ENCODE assay signal across 18 cellular contexts in the genomic region with DNA sequence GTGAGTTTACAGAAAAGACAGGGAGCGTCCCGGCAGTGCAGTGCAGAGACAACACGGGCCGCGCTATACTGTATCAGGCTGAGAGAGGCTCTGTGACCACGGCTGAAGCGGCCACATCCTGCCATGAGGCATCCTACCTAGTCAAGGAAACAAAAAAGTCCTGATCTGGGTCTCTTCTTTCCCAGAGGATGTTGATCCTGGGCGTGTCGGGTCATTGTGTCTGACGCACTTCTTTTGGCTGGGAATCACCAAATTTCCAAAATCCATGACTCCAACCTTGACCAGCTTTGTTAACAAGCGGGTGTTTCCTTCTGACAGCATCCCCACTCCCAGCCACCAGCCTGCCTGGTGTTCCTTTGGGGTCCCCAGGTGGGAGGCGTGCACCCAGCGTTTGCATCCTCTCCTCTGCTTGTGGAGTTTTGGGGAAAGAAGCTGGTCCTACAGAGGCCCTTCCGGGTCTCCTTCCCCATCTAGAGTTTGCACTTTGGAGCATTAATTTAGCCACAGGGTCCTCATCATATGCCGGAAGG.
A peak's percentile ranks its signal among the peaks of the same experiment; 100 is the strongest.
DNase-seq lines count a peak whose midpoint lies in the region; ATAC-seq, FAIRE-seq and TF ChIP-seq lines count a peak whose summit lies in the region.
"Had no signal": no experiment of that assay in that cellular context is flagged by ENCODE, and none has a peak within 500 bp of the region (broad histone marks: within the 10 kb centered on the region; RNA-seq: fewer than 3 reads in every experiment).

No MANE protein-coding gene starts in this region.

- H3K27me3 ChIP-seq in thoracic aorta (replicated peaks; ENCODE audit: insufficient read depth): no peaks in the 10 kb centered on the region
- no peaks in the 10 kb centered on the region for H3K27me3 ChIP-seq in suprapubic skin
- H3K27me3 ChIP-seq: ascending aorta, neutrophil had no signal

- no peak for TF ChIP-seq CTCF in thoracic aorta (IDR thresholded peaks at IDR 0.05)
- TF ChIP-seq CTCF in suprapubic skin (IDR thresholded peaks at IDR 0.05): no peak

- 87% methylated on average over 15 of the region's 15 CpGs for WGBS in suprapubic skin

- no peak for TF ChIP-seq EP300 in suprapubic skin (IDR thresholded peaks at IDR 0.05)

- no peaks in the 10 kb centered on the region for H3K9me3 ChIP-seq in thoracic aorta
- H3K9me3 ChIP-seq in suprapubic skin: no peaks in the 10 kb centered on the region
- H3K9me3 ChIP-seq: ascending aorta, neutrophil had no signal

- FAIRE-seq in RCC 7860 (lab: Jason Lieb, UNC): peak; percentile 12
- FAIRE-seq: GM19239 had no signal

- H3K27ac ChIP-seq in thoracic aorta (peak overlapping the region in 1 of 2 donors; percentile 34), suprapubic skin (no peak overlapping the region)
- H3K27ac ChIP-seq: HL-60, KMS-11, neutrophil, RWPE1 had no signal

- no peak for TF ChIP-seq POLR2A in suprapubic skin (IDR thresholded peaks at IDR 0.05)

- peak; percentile 70 for DNase-seq in RCC 7860 (ENCODE audit: low spot score)
- DNase-seq in dermis microvascular lymphatic vessel endothelial cell (ENCODE audit: low read depth in 2 of 2): peak; percentile 60 to 63
- DNase-seq in lung microvascular endothelial cell (ENCODE audit: low read depth in 2 of 2): peak; percentile 66 to 74
- DNase-seq in thoracic aorta (ENCODE audit: low spot score): no peak
- no peak for DNase-seq in suprapubic skin (ENCODE audit: low spot score in 2 of 2)
- no peak for DNase-seq in GM19240 (ENCODE audit: insufficient read length, low spot score)
- DNase-seq: activated CD4-positive, CD25-positive, alpha-beta regulatory T cell; activated gamma-delta T cell; DMS 273 treated with DMSO at 0.1 percent for 48 hours; stimulated activated naive B cell treated with anti-CD40 and anti-IgM and Interleukin-4, amounts not matched to agents 10 μg/mL and 1 μg/mL and 100 μg/mL, for 72 hours had no signal

- peaks cover 3 to 18% of the 10 kb centered on the region in 2 donors for H3K4me1 ChIP-seq in thoracic aorta (ENCODE audit: control insufficient read depth in 1 of 2, low read depth in 2 of 2)
- H3K4me1 ChIP-seq in suprapubic skin: no peaks in the 10 kb centered on the region
- H3K4me1 ChIP-seq: ascending aorta had no signal

- no peaks in the 10 kb centered on the region for H3K36me3 ChIP-seq in thoracic aorta
- no peaks in the 10 kb centered on the region for H3K36me3 ChIP-seq in suprapubic skin
- H3K36me3 ChIP-seq: ascending aorta, neutrophil had no signal

- H3K4me3 ChIP-seq in thoracic aorta (peak overlapping the region; percentile 35), suprapubic skin (no peak overlapping the region)

- ATAC-seq in thoracic aorta (ENCODE audit: insufficient number of reproducible peaks, low FRiP score, low read depth): no peak
- no peak for ATAC-seq in HG03354 (IDR thresholded peaks at IDR 0.05; ENCODE audit: poor library complexity, severe bottlenecking, unreplicated experiment)
- ATAC-seq in GM21717 (IDR thresholded peaks at IDR 0.05; ENCODE audit: unreplicated experiment): no peak
- ATAC-seq: stimulated activated naive B cell treated with anti-CD40 and anti-IgM and Interleukin-4, amounts not matched to agents 10 μg/mL and 1 μg/mL and 100 μg/mL, for 72 hours had no signal

Comparison
In these comparisons a context has a peak if more than half of its experiments do, and no peak if none do; other contexts are left out.
1. DNase-seq: peak in RCC 7860 (single experiment), dermis microvascular lymphatic vessel endothelial cell (2 of 2) and lung microvascular endothelial cell (2 of 2); none in thoracic aorta (single experiment), suprapubic skin (0 of 2) and GM19240 (single experiment).